9 cellular contexts compared by ENCODE assay signal in the genomic region with DNA sequence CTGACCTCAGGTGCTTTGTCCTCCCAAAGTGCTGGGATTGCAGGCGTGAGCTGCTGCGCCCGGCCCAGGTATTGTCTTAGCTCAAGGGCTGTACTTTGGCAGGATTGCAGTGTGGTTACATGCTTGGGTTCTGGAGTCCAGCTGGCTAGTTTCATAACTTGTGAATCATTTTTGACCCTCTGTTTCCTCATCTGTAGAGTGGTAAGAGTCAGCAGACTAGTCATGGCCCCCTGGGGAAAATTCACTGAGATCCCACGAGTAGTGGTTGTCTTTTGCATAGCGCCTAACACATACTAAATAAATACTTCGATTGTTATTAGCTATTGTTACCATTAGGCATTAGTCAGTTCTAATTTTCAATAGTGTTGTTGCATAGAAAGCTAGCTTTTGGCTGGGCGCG. TPM values are rescaled to one million over a fixed set of nuclear protein-coding genes. Genes with fewer than 3 reads are reported as not detected.
DNase-seq lines count a peak whose midpoint lies in the region; ATAC-seq and TF ChIP-seq lines count a peak whose summit lies in the region.
"Had no signal": no experiment of that assay in that cellular context is flagged by ENCODE, and none has a peak within 500 bp of the region (broad histone marks: within the 10 kb centered on the region; RNA-seq: fewer than 3 reads in every experiment).

No MANE protein-coding gene starts in this region.

- H3K27ac ChIP-seq in HUES64 (ENCODE audit: low read depth, low read length): peak overlapping the region; percentile 32; the same call in 1 of the 2 replicates

- H3K4me1 Mint-ChIP-seq in chondrocyte (ENCODE audit: low read depth): peaks cover 30% of the 10 kb centered on the region
- H3K4me1 Mint-ChIP-seq in stimulated activated effector memory CD8-positive, alpha-beta T cell treated with anti-CD3 and anti-CD28 coated beads, Interleukin-12 subunit alpha, Interleukin-12 subunit beta, amount 100 ng/mL, for 72 hours: no peaks in the 10 kb centered on the region

- peak; percentile 48 for ATAC-seq in stimulated activated effector memory CD8-positive, alpha-beta T cell treated with anti-CD3 and anti-CD28 coated beads, Interleukin-12 subunit alpha, Interleukin-12 subunit beta, amount 100 ng/mL, for 72 hours

- peak overlapping the region; percentile 57 for H3K27ac Mint-ChIP-seq in chondrocyte (ENCODE audit: unreplicated experiment)
- no peak overlapping the region for H3K27ac Mint-ChIP-seq in stimulated activated effector memory CD8-positive, alpha-beta T cell treated with anti-CD3 and anti-CD28 coated beads, Interleukin-12 subunit alpha, Interleukin-12 subunit beta, amount 100 ng/mL, for 72 hours

- H3K27me3 ChIP-seq in HUES64 (ENCODE audit: insufficient read depth, low read length): no peaks in the 10 kb centered on the region

- no peak overlapping the region for H3K9ac ChIP-seq in HUES64 (ENCODE audit: low read depth, low read length)

- no peaks in the 10 kb centered on the region for H3K27me3 Mint-ChIP-seq in chondrocyte (ENCODE audit: low read depth)

- H3K36me3 Mint-ChIP-seq in chondrocyte (ENCODE audit: low read depth): peaks cover 24% of the 10 kb centered on the region
- H3K36me3 Mint-ChIP-seq in stimulated activated effector memory CD8-positive, alpha-beta T cell treated with anti-CD3 and anti-CD28 coated beads, Interleukin-12 subunit alpha, Interleukin-12 subunit beta, amount 100 ng/mL, for 72 hours: peaks cover 90% of the 10 kb centered on the region

- H3K9me3 Mint-ChIP-seq in chondrocyte (ENCODE audit: low read depth): no peaks in the 10 kb centered on the region
- H3K9me3 Mint-ChIP-seq in stimulated activated effector memory CD8-positive, alpha-beta T cell treated with anti-CD3 and anti-CD28 coated beads, Interleukin-12 subunit alpha, Interleukin-12 subunit beta, amount 100 ng/mL, for 72 hours: no peaks in the 10 kb centered on the region
- H3K9me3 Mint-ChIP-seq: endodermal cell had no signal

- H3K9me3 ChIP-seq in HUES64 (ENCODE audit: insufficient read depth, low read depth, low read length): no peaks in the 10 kb centered on the region

- H3K36me3 ChIP-seq in HUES64 (ENCODE audit: insufficient read depth, low read length): peaks cover 58% of the 10 kb centered on the region

- no peak overlapping the region for H3K4me3 Mint-ChIP-seq in chondrocyte (ENCODE audit: unreplicated experiment)
- no peak overlapping the region for H3K4me3 Mint-ChIP-seq in stimulated activated effector memory CD8-positive, alpha-beta T cell treated with anti-CD3 and anti-CD28 coated beads, Interleukin-12 subunit alpha, Interleukin-12 subunit beta, amount 100 ng/mL, for 72 hours
- H3K4me3 Mint-ChIP-seq: endodermal cell had no signal

- TF ChIP-seq CTCF in chondrocyte (IDR thresholded peaks at IDR 0.05): no peak

- H3K4me3 ChIP-seq in HUES64 (ENCODE audit: low read length): no peak overlapping the region

- 94% methylated on average over 7 of the region's 8 CpGs for WGBS in HUES64

- DNase-seq in chondrocyte (ENCODE audit: low spot score) (no peak), NCI-H226 (no peak), NCI-H1105 (lab: John Stamatoyannopoulos, UW) (no peak)
- DNase-seq in stimulated activated effector memory CD8-positive, alpha-beta T cell treated with anti-CD3 and anti-CD28 coated beads, Interleukin-12 subunit alpha, Interleukin-12 subunit beta, amount 100 ng/mL, for 72 hours (ENCODE audit: low spot score in 2 of 2): no peak
- DNase-seq: activated effector memory CD4-positive, alpha-beta T cell treated with anti-CD3 and anti-CD28 coated beads, Interleukin-2, amount 50 U/mL, for 16 hours; endodermal cell; mesendoderm; NCI-H2081 treated with DMSO at 0.1 percent for 48 hours had no signal

- peaks cover 18% of the 10 kb centered on the region for H3K4me1 ChIP-seq in HUES64 (ENCODE audit: insufficient read depth, low read length)

RNA-seq across cellular contexts. Expression of a gene that starts 14.3 kb away (rescaled TPM):
- 114 TPM for polyA plus RNA-seq in HUES64 (2013, experiment 1 of 2)
- 121 TPM for polyA plus RNA-seq in HUES64 (2013, experiment 2 of 2)
- total RNA-seq in chondrocyte: 133 to 143 TPM (median 143 TPM) in 3 replicates

RNA-seq across cellular contexts. Expression of a gene that starts 14.9 kb away (rescaled TPM):
- 8.1 TPM for polyA plus RNA-seq in HUES64 (2013, experiment 1 of 2)
- polyA plus RNA-seq in HUES64 (2013, experiment 2 of 2): 10.7 TPM
- total RNA-seq in chondrocyte: 43.9 to 49.0 TPM (median 45.2 TPM) in 3 replicates

RNA-seq across cellular contexts. Expression of a gene that starts 44.6 kb away (rescaled TPM):
- polyA plus RNA-seq in HUES64 (2013, experiment 1 of 2): 24.7 TPM
- polyA plus RNA-seq in HUES64 (2013, experiment 2 of 2): 21.9 TPM
- 12.3 to 22.5 TPM (median 16.4 TPM) in 3 replicates for total RNA-seq in chondrocyte

RNA-seq across cellular contexts. Expression of a gene that starts 52.6 kb away (rescaled TPM):
- 9.1 TPM for polyA plus RNA-seq in HUES64 (2013, experiment 1 of 2)
- polyA plus RNA-seq in HUES64 (2013, experiment 2 of 2): 13.9 TPM
- total RNA-seq in chondrocyte: 37.2 to 56.5 TPM (median 38.6 TPM) in 3 replicates
